Comparison of ENCODE assay signal across 10 cellular contexts in the genomic region with DNA sequence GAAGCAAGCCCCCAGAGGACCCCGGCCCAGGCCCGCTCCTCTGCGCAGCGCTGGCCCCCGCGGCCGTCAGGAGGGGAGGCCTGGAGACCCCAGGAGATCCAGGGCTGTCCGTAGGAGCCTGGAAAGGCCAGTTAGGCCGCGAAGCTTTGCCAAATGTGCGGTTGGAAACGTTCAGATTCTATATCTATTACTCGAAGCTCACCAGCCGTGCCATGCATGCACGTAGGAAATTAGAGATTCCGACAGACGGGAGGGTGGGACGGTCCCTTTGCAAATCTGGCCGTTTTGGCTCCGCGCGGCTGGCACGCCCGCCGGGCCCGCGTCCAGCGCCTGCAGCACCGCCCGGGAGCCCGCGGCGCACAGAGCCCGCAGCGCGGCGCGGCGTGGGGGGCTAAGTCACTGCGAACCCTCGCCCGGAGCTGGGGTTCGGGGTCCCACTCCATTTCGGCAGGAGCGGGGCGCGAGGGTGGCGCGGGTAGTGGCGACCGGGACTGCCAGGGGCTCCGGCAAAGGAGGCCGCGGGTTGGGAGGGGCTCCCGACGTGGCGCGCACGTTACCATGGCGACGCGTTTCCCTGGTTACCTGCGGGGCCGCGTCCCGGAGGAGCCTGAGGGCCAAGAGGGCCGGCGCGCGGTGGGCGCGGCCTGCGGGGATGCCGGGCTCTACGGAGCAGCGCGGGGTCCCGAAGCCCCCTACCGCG.
A peak's percentile ranks its signal among the peaks of the same experiment; 100 is the strongest.
DNase-seq lines count a peak whose midpoint lies in the region; ATAC-seq, FAIRE-seq and TF ChIP-seq lines count a peak whose summit lies in the region.
"Had no signal": no experiment of that assay in that cellular context is flagged by ENCODE, and none has a peak within 500 bp of the region (broad histone marks: within the 10 kb centered on the region; RNA-seq: fewer than 3 reads in every experiment).

No MANE protein-coding gene starts in this region.

- intact Hi-C loops in activated CD4-positive, alpha-beta T cell treated with anti-CD3 and anti-CD28 coated beads, Interleukin-2, amount 10 ng/mL, durations not matched to agents 24 days and 14 days (cut with micrococcal nuclease), result no loop called here

- peak overlapping the region; percentile 81 for H3K4me3 Mint-ChIP-seq in neural crest cell
- no peak overlapping the region for H3K4me3 Mint-ChIP-seq in activated CD4-positive, alpha-beta T cell treated with anti-CD3 and anti-CD28 coated beads, Interleukin-2, amount 10 ng/mL, durations not matched to agents 24 days and 14 days
- H3K4me3 Mint-ChIP-seq: central memory CD8-positive, alpha-beta T cell had no signal

- no peak for TF ChIP-seq POLR2A in GM12892 (IDR thresholded peaks at IDR 0.05; ENCODE audit: low read depth, low read length)

- peaks cover 0 to 2% of the 10 kb centered on the region in 2 donors for H3K27me3 ChIP-seq in esophagus (ENCODE audit: control insufficient read depth in 1 of 2, insufficient read depth in 2 of 2, low read length in 2 of 2)

- TF ChIP-seq CTCF in neural crest cell (conservative IDR thresholded peaks at IDR 0.05), result no peak

- no peak overlapping the region for H3K27ac ChIP-seq in esophagus (ENCODE audit: low read depth in 2 of 2, low read length in 1 of 2)

- FAIRE-seq in GM12892 (lab: Jason Lieb, UNC), result no peak
- FAIRE-seq: G401.6 had no signal

- peak overlapping the region; percentile 41 to 42 for H3K4me3 ChIP-seq in esophagus (ENCODE audit: low read depth in 1 of 2, low read length in 2 of 2)

- no peaks in the 10 kb centered on the region for H3K4me1 Mint-ChIP-seq in neural crest cell
- H3K4me1 Mint-ChIP-seq in activated CD4-positive, alpha-beta T cell treated with anti-CD3 and anti-CD28 coated beads, Interleukin-2, amount 10 ng/mL, durations not matched to agents 24 days and 14 days, result no peaks in the 10 kb centered on the region
- H3K4me1 Mint-ChIP-seq: central memory CD8-positive, alpha-beta T cell had no signal

- no peak for ATAC-seq in HG02571 (IDR thresholded peaks at IDR 0.05; ENCODE audit: unreplicated experiment)

- peak; percentile 10 for DNase-seq in AG08396 (ENCODE audit: low spot score)
- DNase-seq in NCI-H1105 treated with DMSO at 0.1 percent for 48 hours (lab: John Stamatoyannopoulos, UW), result peak; percentile 72
- DNase-seq in neural crest cell (ENCODE audit: low read depth, low spot score), result peak; percentile 74
- DNase-seq in GM12892 (ENCODE audit: insufficient read length), result no peak
- no peak for DNase-seq in amniotic stem cell (lab: John Stamatoyannopoulos, UW)
- no peak for DNase-seq in activated CD4-positive, alpha-beta T cell treated with anti-CD3 and anti-CD28 coated beads, Interleukin-2, amount 10 ng/mL, durations not matched to agents 24 days and 14 days

- peaks cover 0 to 8% of the 10 kb centered on the region in 2 donors for H3K4me1 ChIP-seq in esophagus (ENCODE audit: control insufficient read depth in 2 of 2, insufficient read depth in 2 of 2, low read length in 1 of 2)

- no peaks in the 10 kb centered on the region for H3K9me3 ChIP-seq in esophagus (ENCODE audit: control insufficient read depth in 2 of 2, insufficient read depth in 1 of 2, low read depth in 1 of 2, low read length in 1 of 2)

- no peaks in the 10 kb centered on the region for H3K9me3 Mint-ChIP-seq in neural crest cell
- no peaks in the 10 kb centered on the region for H3K9me3 Mint-ChIP-seq in activated CD4-positive, alpha-beta T cell treated with anti-CD3 and anti-CD28 coated beads, Interleukin-2, amount 10 ng/mL, durations not matched to agents 24 days and 14 days

- no peaks in the 10 kb centered on the region for H3K36me3 Mint-ChIP-seq in neural crest cell (ENCODE audit: low read depth)
- no peaks in the 10 kb centered on the region for H3K36me3 Mint-ChIP-seq in activated CD4-positive, alpha-beta T cell treated with anti-CD3 and anti-CD28 coated beads, Interleukin-2, amount 10 ng/mL, durations not matched to agents 24 days and 14 days (ENCODE audit: low read depth)

- H3K36me3 ChIP-seq in esophagus (ENCODE audit: control insufficient read depth in 2 of 2, insufficient read depth in 2 of 2, low read length in 1 of 2), result no peaks in the 10 kb centered on the region

- H3K27me3 Mint-ChIP-seq in neural crest cell (ENCODE audit: low read depth), result peaks cover 20% of the 10 kb centered on the region
- peaks cover 17% of the 10 kb centered on the region for H3K27me3 Mint-ChIP-seq in activated CD4-positive, alpha-beta T cell treated with anti-CD3 and anti-CD28 coated beads, Interleukin-2, amount 10 ng/mL, durations not matched to agents 24 days and 14 days
- H3K27me3 Mint-ChIP-seq: central memory CD8-positive, alpha-beta T cell had no signal

- whole genome bisulfite sequencing in esophagus, 2 donors, result 5% methylated on average over 80 of the region's 80 CpGs

- peak overlapping the region; percentile 53 for H3K27ac Mint-ChIP-seq in neural crest cell (ENCODE audit: unreplicated experiment)
- H3K27ac Mint-ChIP-seq in activated CD4-positive, alpha-beta T cell treated with anti-CD3 and anti-CD28 coated beads, Interleukin-2, amount 10 ng/mL, durations not matched to agents 24 days and 14 days, result no peak overlapping the region

Comparison
In these comparisons a context has a peak if more than half of its experiments do, and no peak if none do; other contexts are left out.
1. DNase-seq: peak in AG08396 (single experiment), NCI-H1105 treated with DMSO at 0.1 percent for 48 hours (single experiment) and neural crest cell (single experiment); none in GM12892 (single experiment), amniotic stem cell (single experiment) and activated CD4-positive, alpha-beta T cell treated with anti-CD3 and anti-CD28 coated beads, Interleukin-2, amount 10 ng/mL, durations not matched to agents 24 days and 14 days (single experiment).